Comparison of ENCODE assay signal across 1 cellular context in genomic region chr3:4466783-4467521, GRCh38.
TF ChIP-seq lines count a peak whose summit lies in the region.

Gene SUMF1, minus strand, starts transcription at chr3:4467269. Its CDS starts 24 bp downstream, at chr3:4467245.

TF ChIP-seq in SK-N-SH, 30 proteins besides CTCF, POLR2A, EP300 and RAD21 (continued from another document):
- TF ChIP-seq, protein P1, sequence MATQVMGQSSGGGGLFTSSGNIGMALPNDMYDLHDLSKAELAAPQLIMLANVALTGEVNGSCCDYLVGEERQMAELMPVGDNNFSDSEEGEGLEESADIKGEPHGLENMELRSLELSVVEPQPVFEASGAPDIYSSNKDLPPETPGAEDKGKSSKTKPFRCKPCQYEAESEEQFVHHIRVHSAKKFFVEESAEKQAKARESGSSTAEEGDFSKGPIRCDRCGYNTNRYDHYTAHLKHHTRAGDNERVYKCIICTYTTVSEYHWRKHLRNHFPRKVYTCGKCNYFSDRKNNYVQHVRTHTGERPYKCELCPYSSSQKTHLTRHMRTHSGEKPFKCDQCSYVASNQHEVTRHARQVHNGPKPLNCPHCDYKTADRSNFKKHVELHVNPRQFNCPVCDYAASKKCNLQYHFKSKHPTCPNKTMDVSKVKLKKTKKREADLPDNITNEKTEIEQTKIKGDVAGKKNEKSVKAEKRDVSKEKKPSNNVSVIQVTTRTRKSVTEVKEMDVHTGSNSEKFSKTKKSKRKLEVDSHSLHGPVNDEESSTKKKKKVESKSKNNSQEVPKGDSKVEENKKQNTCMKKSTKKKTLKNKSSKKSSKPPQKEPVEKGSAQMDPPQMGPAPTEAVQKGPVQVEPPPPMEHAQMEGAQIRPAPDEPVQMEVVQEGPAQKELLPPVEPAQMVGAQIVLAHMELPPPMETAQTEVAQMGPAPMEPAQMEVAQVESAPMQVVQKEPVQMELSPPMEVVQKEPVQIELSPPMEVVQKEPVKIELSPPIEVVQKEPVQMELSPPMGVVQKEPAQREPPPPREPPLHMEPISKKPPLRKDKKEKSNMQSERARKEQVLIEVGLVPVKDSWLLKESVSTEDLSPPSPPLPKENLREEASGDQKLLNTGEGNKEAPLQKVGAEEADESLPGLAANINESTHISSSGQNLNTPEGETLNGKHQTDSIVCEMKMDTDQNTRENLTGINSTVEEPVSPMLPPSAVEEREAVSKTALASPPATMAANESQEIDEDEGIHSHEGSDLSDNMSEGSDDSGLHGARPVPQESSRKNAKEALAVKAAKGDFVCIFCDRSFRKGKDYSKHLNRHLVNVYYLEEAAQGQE (IDR thresholded peaks at IDR 0.05; ENCODE audit: low read depth, low read length) = 0 out of 2 replicates have a peak, but pooled peaks have one; percentile 28
- TF ChIP-seq SMC3 (IDR thresholded peaks at IDR 0.05; ENCODE audit: low read depth, low read length) (peak; percentile 14; the same call in 1 of the 2 replicates), MXI1 (IDR thresholded peaks at IDR 0.05; ENCODE audit: low read depth, low read length) (peak; percentile 95), NFIC (IDR thresholded peaks at IDR 0.05; ENCODE audit: borderline replicate concordance) (peak; percentile 25; the same call in 1 of the 2 replicates), JUND (IDR thresholded peaks at IDR 0.05) (0 out of 2 replicates have a peak, but pooled peaks have one; percentile 23), NRF1 (IDR thresholded peaks at IDR 0.05; ENCODE audit: low read depth, low read length) (no peak), RFX5 (IDR thresholded peaks at IDR 0.05; ENCODE audit: low read length) (no peak), YY1 (IDR thresholded peaks at IDR 0.05; ENCODE audit: low read depth) (peak; percentile 99), FOXJ3 (CRISPR knock-in tag; IDR thresholded peaks at IDR 0.05) (no peak), EZH2phosphoT487 (IDR thresholded peaks at IDR 0.05; ENCODE audit: borderline replicate concordance, low read depth) (no peak), POLR2AphosphoS5 (IDR thresholded peaks at IDR 0.05; ENCODE audit: low read depth, low read length) (peak; percentile 74)
- TF ChIP-seq, protein P2, sequence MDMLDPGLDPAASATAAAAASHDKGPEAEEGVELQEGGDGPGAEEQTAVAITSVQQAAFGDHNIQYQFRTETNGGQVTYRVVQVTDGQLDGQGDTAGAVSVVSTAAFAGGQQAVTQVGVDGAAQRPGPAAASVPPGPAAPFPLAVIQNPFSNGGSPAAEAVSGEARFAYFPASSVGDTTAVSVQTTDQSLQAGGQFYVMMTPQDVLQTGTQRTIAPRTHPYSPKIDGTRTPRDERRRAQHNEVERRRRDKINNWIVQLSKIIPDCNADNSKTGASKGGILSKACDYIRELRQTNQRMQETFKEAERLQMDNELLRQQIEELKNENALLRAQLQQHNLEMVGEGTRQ (IDR thresholded peaks at IDR 0.05; ENCODE audit: borderline replicate concordance, low read depth, low read length) = peak; percentile 98
- TF ChIP-seq, protein P3, sequence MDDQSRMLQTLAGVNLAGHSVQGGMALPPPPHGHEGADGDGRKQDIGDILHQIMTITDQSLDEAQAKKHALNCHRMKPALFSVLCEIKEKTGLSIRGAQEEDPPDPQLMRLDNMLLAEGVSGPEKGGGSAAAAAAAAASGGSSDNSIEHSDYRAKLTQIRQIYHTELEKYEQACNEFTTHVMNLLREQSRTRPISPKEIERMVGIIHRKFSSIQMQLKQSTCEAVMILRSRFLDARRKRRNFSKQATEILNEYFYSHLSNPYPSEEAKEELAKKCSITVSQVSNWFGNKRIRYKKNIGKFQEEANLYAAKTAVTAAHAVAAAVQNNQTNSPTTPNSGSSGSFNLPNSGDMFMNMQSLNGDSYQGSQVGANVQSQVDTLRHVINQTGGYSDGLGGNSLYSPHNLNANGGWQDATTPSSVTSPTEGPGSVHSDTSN (IDR thresholded peaks at IDR 0.05) = no peak
TF ChIP-seq in SK-N-SH: peak in this region for 15.
